In genomic region chr20:44580581-44581268, GRCh38 we compare ENCODE assay signal across 12 cellular contexts. TPM values are rescaled to one million over a fixed set of nuclear protein-coding genes. Genes with fewer than 3 reads are reported as not detected.
DNase-seq lines count a peak whose midpoint lies in the region; ATAC-seq and TF ChIP-seq lines count a peak whose summit lies in the region.
"Had no signal": no experiment of that assay in that cellular context is flagged by ENCODE, and none has a peak within 500 bp of the region (broad histone marks: within the 10 kb centered on the region; RNA-seq: fewer than 3 reads in every experiment).

No MANE protein-coding gene starts in this region.

- intact Hi-C loops in left ventricle myocardium superior (cut with micrococcal nuclease) (no loop called here), gastrocnemius medialis (cut with DNase I; ENCODE audit: low total_unique reads) (loop anchor here (2.0 to 10.0 kb wide), 3 partner anchors 28 to 757 kb away; no protein-coding TSS in a partner anchor)

- TF ChIP-seq CTCF in Peyer's patch (IDR thresholded peaks at IDR 0.05) (no peak), gastrocnemius medialis (IDR thresholded peaks at IDR 0.05 in 4 of 5, conservative IDR thresholded peaks at IDR 0.05 in 1 of 5) (no peak)

- TF ChIP-seq POLR2A in Peyer's patch (IDR thresholded peaks at IDR 0.05) (no peak), gastrocnemius medialis (IDR thresholded peaks at IDR 0.05) (no peak)

- no peaks in the 10 kb centered on the region for H3K36me3 ChIP-seq in Peyer's patch
- no peaks in the 10 kb centered on the region for H3K36me3 ChIP-seq in gastrocnemius medialis

- in situ Hi-C loops in gastrocnemius medialis (cut with MboI; ENCODE audit: low sequenced_read_pairs in 4 of 4), result loop anchor here in 1 of 4 donors (25.0 kb wide), 1 partner anchor 368 kb away; the partner anchor contains the start of gene OSER1

- H3K27me3 ChIP-seq in Peyer's patch, result no peaks in the 10 kb centered on the region
- no peaks in the 10 kb centered on the region for H3K27me3 ChIP-seq in gastrocnemius medialis

- H3K4me1 ChIP-seq in Peyer's patch, result peaks cover 0 to 15% (median 11%) of the 10 kb centered on the region in 4 donors
- peaks cover 70 to 79% of the 10 kb centered on the region in 2 donors for H3K4me1 ChIP-seq in gastrocnemius medialis

- H3K9me3 ChIP-seq in Peyer's patch (no peaks in the 10 kb centered on the region), gastrocnemius medialis (no peaks in the 10 kb centered on the region)

- H3K4me3 ChIP-seq in Peyer's patch (no peak overlapping the region), gastrocnemius medialis (no peak overlapping the region)

- peak; percentile 42 for DNase-seq in EH (ENCODE audit: low read depth)
- DNase-seq in Peyer's patch, result no peak
- no peak for DNase-seq in left ventricle myocardium superior
- peak; percentile 62 to 79 for DNase-seq in gastrocnemius medialis
- no peak for DNase-seq in DMS153 treated with DMSO at 0.1 percent for 48 hours (lab: John Stamatoyannopoulos, UW; ENCODE audit: unreplicated experiment)
- no peak for DNase-seq in DMS153 (lab: John Stamatoyannopoulos, UW)
- DNase-seq in T1000 (lab: John Stamatoyannopoulos, UW), result no peak
- DNase-seq in midbrain (lab: John Stamatoyannopoulos, UW), result no peak
- DNase-seq: central memory CD4-positive, alpha-beta T cell; naive thymus-derived CD4-positive, alpha-beta T cell; NCI-H1694 treated with DMSO at 0.1 percent for 48 hours had no signal

- ATAC-seq in left ventricle myocardium superior, result peak; percentile 5
- peak; percentile 53 to 56 for ATAC-seq in gastrocnemius medialis
- ATAC-seq: esophagus mucosa; naive thymus-derived CD4-positive, alpha-beta T cell had no signal

- H3K27ac ChIP-seq in Peyer's patch (peak overlapping the region; percentile 56 to 88 (median 74)), gastrocnemius medialis (peak overlapping the region; percentile 95 to 98 (median 98))

RNA-seq across cellular contexts. Expression of gene PKIG, which starts 1.7 kb away (rescaled TPM):
- total RNA-seq in Peyer's patch (10 to 100 TPM; 27.9 to 60.2 (median 28.3) TPM), left ventricle myocardium superior (195 TPM), gastrocnemius medialis (100 to 1,000 TPM in 2 of 4 donors, 10 to 100 TPM in 2; 72.9 to 153 (median 100) TPM)

RNA-seq across cellular contexts. Expression of gene SERINC3, which starts 58.9 kb away (rescaled TPM):
- total RNA-seq in Peyer's patch, result 10 to 100 TPM; 24.8 to 70.0 (median 54.2) TPM
- 89.9 TPM for total RNA-seq in left ventricle myocardium superior
- 100 to 1,000 TPM in 3 of 4 donors, 10 to 100 TPM in 1; 93.3 to 174 (median 139) TPM for total RNA-seq in gastrocnemius medialis

Comparison
In these comparisons a context has a peak if more than half of its experiments do, and no peak if none do; other contexts are left out.
1. DNase-seq: peak in EH (single experiment) and gastrocnemius medialis (2 of 2); none in Peyer's patch (0 of 3), left ventricle myocardium superior (single experiment), DMS153 treated with DMSO at 0.1 percent for 48 hours (single experiment), DMS153 (single experiment), T1000 (single experiment) and midbrain (single experiment).